ENCODE assay signal across 14 cellular contexts in genomic region chr6:20467437-20467836, GRCh38.
A peak's percentile ranks its signal among the peaks of the same experiment; 100 is the strongest.
DNase-seq lines count a peak whose midpoint lies in the region; ATAC-seq, FAIRE-seq and TF ChIP-seq lines count a peak whose summit lies in the region.
"Had no signal": no experiment of that assay in that cellular context is flagged by ENCODE, and none has a peak within 500 bp of the region (broad histone marks: within the 10 kb centered on the region; RNA-seq: fewer than 3 reads in every experiment).

No MANE protein-coding gene starts in this region.

- H3K4me1 ChIP-seq in H1 (replicated peaks in 1 of 4; ENCODE audit: control insufficient read depth in 3 of 4, insufficient read depth in 4 of 4, low read length in 3 of 4) = peaks cover 3 to 24% (median 17%) of the 10 kb centered on the region in 4 experiments; a peak in 5 of 7 replicates
- H3K4me1 ChIP-seq: gastroesophageal sphincter had no signal

- H2BK120ac ChIP-seq in H1 (replicated peaks; ENCODE audit: low read depth, low read length) = peak overlapping the region; percentile 35

- no peak overlapping the region for H3K14ac ChIP-seq in H1 (ENCODE audit: insufficient read length)

- no peak overlapping the region for H4K91ac ChIP-seq in H1 (replicated peaks; ENCODE audit: insufficient read length, low read length)

- peaks cover 0 to 77% of the 10 kb centered on the region in 2 experiments; a peak in 3 of 4 replicates for H3K79me2 ChIP-seq in H1 (ENCODE audit: control insufficient read depth in 1 of 2, insufficient read depth in 2 of 2, low read length in 2 of 2)

- H3K18ac ChIP-seq in H1 (ENCODE audit: extremely low read depth, low read length) = peak overlapping the region; percentile 55; the same call in 1 of the 2 replicates

- intact Hi-C loops in activated naive CD4-positive, alpha-beta T cell treated with anti-CD3 and anti-CD28 coated beads for 36 hours (cut with micrococcal nuclease) = no loop called here

- CTCF ChIA-PET in H1 (lab: Charles Lee; ENCODE audit: partially characterized antibody) = interaction anchor here (0.6 to 1.3 kb wide), 3 partner anchors 17 to 92 kb away, joined by 4 to 5 read pairs (median 4); no protein-coding TSS in a partner anchor
- CTCF ChIA-PET in activated naive CD4-positive, alpha-beta T cell treated with anti-CD3 and anti-CD28 coated beads for 36 hours (lab: Charles Lee) = no interaction called here

- peaks cover 14% of the 10 kb centered on the region for H3K4me1 Mint-ChIP-seq in activated naive CD4-positive, alpha-beta T cell treated with anti-CD3 and anti-CD28 coated beads for 36 hours (ENCODE audit: low read depth)

- no peak for FAIRE-seq in H1 (lab: Jason Lieb, UNC)

- no peak overlapping the region for H2BK12ac ChIP-seq in H1 (ENCODE audit: low read depth, low read length)

- no peak overlapping the region for H4K8ac ChIP-seq in H1 (ENCODE audit: extremely low read depth, insufficient read depth, low read length)

- peaks cover 6% of the 10 kb centered on the region for H3K9me3 Mint-ChIP-seq in activated naive CD4-positive, alpha-beta T cell treated with anti-CD3 and anti-CD28 coated beads for 36 hours
- H3K9me3 Mint-ChIP-seq: dendritic cell treated with granulocyte-macrophage colony-stimulating factor and Interleukin-4, amounts not matched to agents 40 ng/mL and 50 ng/mL, for 4 days had no signal

- H3K4me3 Mint-ChIP-seq in activated naive CD4-positive, alpha-beta T cell treated with anti-CD3 and anti-CD28 coated beads for 36 hours = no peak overlapping the region
- H3K4me3 Mint-ChIP-seq: activated naive CD8-positive, alpha-beta T cell; dendritic cell treated with granulocyte-macrophage colony-stimulating factor and Interleukin-4, amounts not matched to agents 40 ng/mL and 50 ng/mL, for 4 days had no signal

- peaks cover 2 to 4% of the 10 kb centered on the region in 2 experiments for H4K20me1 ChIP-seq in H1 (replicated peaks in 1 of 2; ENCODE audit: control insufficient read depth in 1 of 2, insufficient read depth in 2 of 2, low read length in 2 of 2)

- no peaks in the 10 kb centered on the region for H3K23me2 ChIP-seq in H1 (ENCODE audit: low read depth, low read length)

- H3K27me3 Mint-ChIP-seq in activated naive CD4-positive, alpha-beta T cell treated with anti-CD3 and anti-CD28 coated beads for 36 hours (ENCODE audit: low read depth) = no peaks in the 10 kb centered on the region
- H3K27me3 Mint-ChIP-seq: activated naive CD8-positive, alpha-beta T cell; dendritic cell treated with granulocyte-macrophage colony-stimulating factor and Interleukin-4, amounts not matched to agents 40 ng/mL and 50 ng/mL, for 4 days had no signal

- H3K4me2 ChIP-seq in H1 (ENCODE audit: insufficient read depth in 1 of 2, low read depth in 2 of 2, low read length in 2 of 2) = peak overlapping the region; percentile 29 to 60; a peak in 3 of 4 replicates

- no peak for TF ChIP-seq POLR2A in H1 (IDR thresholded peaks at IDR 0.05; ENCODE audit: control extremely low read depth in 1 of 2, low read depth in 2 of 2, low read length in 2 of 2)

- no peak overlapping the region for H2AK5ac ChIP-seq in H1 (ENCODE audit: low read depth, low read length)

- no peak overlapping the region for H3K9ac ChIP-seq in H1 (replicated peaks in 1 of 4; ENCODE audit: extremely low read depth in 1 of 4, low read depth in 3 of 4, low read length in 3 of 4)

- H3K23ac ChIP-seq in H1 (ENCODE audit: insufficient read length) = no peak overlapping the region

- no peak overlapping the region for H2BK15ac ChIP-seq in H1 (ENCODE audit: low read length)

- TF ChIP-seq RAD21 in H1 (IDR thresholded peaks at IDR 0.05 in 1 of 2, conservative IDR thresholded peaks at IDR 0.05 in 1 of 2; ENCODE audit: low read depth in 2 of 2, low read length in 2 of 2) = no peak

- peak overlapping the region in 1 of 4 experiments; percentile 11; a peak in 1 of 8 replicates for H3K4me3 ChIP-seq in H1 (ENCODE audit: extremely low read depth in 1 of 4, insufficient read depth in 2 of 4, low read depth in 3 of 4, low read length in 4 of 4)
- H3K4me3 ChIP-seq: gastroesophageal sphincter had no signal

- H3K36me3 Mint-ChIP-seq in activated naive CD4-positive, alpha-beta T cell treated with anti-CD3 and anti-CD28 coated beads for 36 hours (ENCODE audit: low read depth) = peaks cover 27% of the 10 kb centered on the region

- POLR2A ChIA-PET in H1 (lab: Charles Lee; ENCODE audit: partially characterized antibody) = interaction anchor here (0.8 to 4.5 kb wide), 5 partner anchors 10 to 63 kb away, joined by 4 to 27 read pairs (median 5); no protein-coding TSS in a partner anchor

- H3K79me1 ChIP-seq in H1 (ENCODE audit: low read depth, low read length) = peaks cover 8% of the 10 kb centered on the region

- H3K27me3 ChIP-seq in H1 (replicated peaks in 1 of 4; ENCODE audit: control insufficient read depth in 3 of 4, extremely low read depth in 1 of 4, insufficient read depth in 3 of 4, low read length in 3 of 4) = no peaks in the 10 kb centered on the region
- H3K27me3 ChIP-seq: gastroesophageal sphincter had no signal

- no peak overlapping the region for H3K27ac ChIP-seq in H1 (ENCODE audit: low read depth, low read length)
- H3K27ac ChIP-seq: gastroesophageal sphincter, HL-60 had no signal

- WGBS in H1 (ENCODE audit: extremely low coverage in 1 of 2, insufficient coverage in 1 of 2, insufficient read length in 1 of 2, insufficient replicate concordance in 2 of 2, low coverage in 1 of 2, low lambda C conversion rate in 2 of 2, missing lambda C conversion rate in 1 of 2), 2 experiments = 79% methylated on average over 4 of the region's 4 CpGs; no CpG with 5 or more reads in 1 of the 2 experiments

- no peak for TF ChIP-seq CTCF in H1 (IDR thresholded peaks at IDR 0.05; ENCODE audit: control extremely low read depth in 1 of 3, insufficient read depth in 1 of 3, low read depth in 1 of 3, low read length in 3 of 3)

- TF ChIP-seq EP300 in H1 (IDR thresholded peaks at IDR 0.05; ENCODE audit: borderline replicate concordance in 1 of 2, low read depth in 2 of 2, low read length in 2 of 2) = no peak

- H3K36me3 ChIP-seq in H1 (ENCODE audit: control insufficient read depth in 2 of 4, insufficient read depth in 4 of 4, low read length in 3 of 4) = no peaks in the 10 kb centered on the region; a peak in 1 of 8 replicates

- no peak overlapping the region for H2BK20ac ChIP-seq in H1 (ENCODE audit: low read length)

- H3K4ac ChIP-seq in H1 (replicated peaks; ENCODE audit: insufficient read length, low read depth, low read length) = no peak overlapping the region

- no peak overlapping the region for H3K27ac Mint-ChIP-seq in activated naive CD4-positive, alpha-beta T cell treated with anti-CD3 and anti-CD28 coated beads for 36 hours
- H3K27ac Mint-ChIP-seq: activated naive CD8-positive, alpha-beta T cell had no signal

- H3K9me3 ChIP-seq in H1 (ENCODE audit: insufficient read depth in 2 of 2, low read depth in 1 of 2, low read length in 1 of 2) = no peaks in the 10 kb centered on the region
- H3K9me3 ChIP-seq: gastroesophageal sphincter had no signal

- H3K56ac ChIP-seq in H1 (replicated peaks; ENCODE audit: insufficient read length, low read depth, low read length) = no peak overlapping the region

- H4K5ac ChIP-seq in H1 (ENCODE audit: insufficient read length, low read depth, low read length) = peak overlapping the region; percentile 3

- DNase-seq in H1 (ENCODE audit: low read depth in 1 of 2, low spot score in 2 of 2) (no peak), dermis blood vessel endothelial cell (no peak)
- DNase-seq in activated CD4-positive, CD25-positive, alpha-beta regulatory T cell (lab: John Stamatoyannopoulos, UW) = no peak
- no peak for DNase-seq in activated naive CD4-positive, alpha-beta T cell treated with anti-CD3 and anti-CD28 coated beads for 36 hours
- DNase-seq: activated CD4-positive, alpha-beta T cell treated with anti-CD3 and anti-CD28 coated beads for 48 hours; NCI-H748 treated with DMSO at 0.1 percent for 48 hours; stimulated activated CD4-positive, alpha-beta T cell treated with anti-CD3 and anti-CD28 coated beads, Interleukin-4, amount 100 ng/mL, for 1 hour had no signal

- ATAC-seq in GM18867 (IDR thresholded peaks at IDR 0.05; ENCODE audit: unreplicated experiment) = peak; percentile 65
- ATAC-seq in GM21447 (IDR thresholded peaks at IDR 0.05; ENCODE audit: unreplicated experiment) = peak; percentile 53
- peak; percentile 56 for ATAC-seq in HG03095 (IDR thresholded peaks at IDR 0.05; ENCODE audit: unreplicated experiment)
- ATAC-seq: gastroesophageal sphincter had no signal

- H2AFZ ChIP-seq in H1 (ENCODE audit: low read length) = no peak overlapping the region

- H2BK5ac ChIP-seq in H1 (ENCODE audit: low read depth, low read length) = peak overlapping the region; percentile 63; the same call in 1 of the 2 replicates

TF ChIP-seq in H1, 55 proteins besides CTCF, POLR2A, EP300 and RAD21:
- no peak for TF ChIP-seq ATF2 (IDR thresholded peaks at IDR 0.05; ENCODE audit: low read length)
- no peak for TF ChIP-seq FOSL1 (IDR thresholded peaks at IDR 0.05; ENCODE audit: insufficient read depth, low read depth, low read length)
- TF ChIP-seq BCL11A (IDR thresholded peaks at IDR 0.05; ENCODE audit: low read depth in 2 of 2, low read length in 2 of 2) = no peak
- no peak for TF ChIP-seq SP1 (IDR thresholded peaks at IDR 0.05; ENCODE audit: low read depth, low read length)
- TF ChIP-seq, protein P1, sequence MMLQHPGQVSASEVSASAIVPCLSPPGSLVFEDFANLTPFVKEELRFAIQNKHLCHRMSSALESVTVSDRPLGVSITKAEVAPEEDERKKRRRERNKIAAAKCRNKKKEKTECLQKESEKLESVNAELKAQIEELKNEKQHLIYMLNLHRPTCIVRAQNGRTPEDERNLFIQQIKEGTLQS (IDR thresholded peaks at IDR 0.05; ENCODE audit: insufficient read depth, low read depth, low read length) = no peak
- TF ChIP-seq ZNF274 (IDR thresholded peaks at IDR 0.05; ENCODE audit: borderline replicate concordance, extremely low read depth, low read length) = no peak
TF ChIP-seq in H1: peak in this region for 0.
